Comparison of ENCODE assay signal across 1 cellular context in the genomic region with DNA sequence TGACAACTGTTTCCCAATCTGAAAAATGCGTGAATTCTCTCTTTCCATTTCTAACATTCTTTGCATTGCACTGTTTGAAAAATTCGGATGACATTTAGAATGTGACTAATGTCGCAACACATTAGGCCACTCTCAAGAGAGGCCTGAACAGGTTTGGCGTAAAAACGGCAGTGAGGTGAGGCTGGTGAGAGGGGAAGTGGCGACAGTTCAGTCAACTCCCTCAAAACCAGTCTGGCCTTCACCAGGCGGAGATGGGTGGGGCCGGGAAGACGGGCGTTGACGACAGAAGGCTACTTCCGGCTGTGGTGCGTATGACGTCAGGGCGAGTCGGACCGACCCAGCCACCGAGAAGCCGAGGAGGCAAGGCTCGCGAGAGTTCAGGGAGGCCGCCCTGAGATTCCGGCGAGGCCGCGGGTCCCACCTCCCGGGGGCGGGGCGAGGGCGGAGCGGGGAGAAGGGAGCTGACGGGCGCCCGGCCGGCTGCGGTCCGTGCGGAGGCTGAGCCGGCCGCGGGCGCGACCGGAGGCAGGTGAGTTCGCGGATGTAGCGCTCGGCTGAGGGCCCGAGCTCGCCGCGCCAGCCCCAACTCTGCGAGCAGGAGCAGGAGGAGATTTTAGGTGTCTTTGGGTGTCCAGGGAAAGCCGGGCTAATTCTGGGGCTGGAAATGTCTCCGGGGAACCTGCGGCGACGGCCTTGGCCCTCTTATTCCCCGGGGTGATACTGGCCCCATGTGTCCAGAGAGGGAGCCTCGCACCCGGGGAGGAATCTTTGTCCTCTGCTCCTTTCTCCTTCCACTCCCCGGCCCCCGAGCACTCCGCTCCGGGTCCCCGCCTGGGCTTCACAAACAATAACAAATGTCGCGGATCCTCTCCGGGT.
A peak's percentile ranks its signal among the peaks of the same experiment; 100 is the strongest.
TF ChIP-seq lines count a peak whose summit lies in the region.

Gene STK38L, plus strand, starts transcription at position 483 of the 876 bp plus-strand sequence. CDS start 53,435 bp downstream, outside the sequence.

TF ChIP-seq in K562, 482 proteins besides CTCF, POLR2A, EP300 and RAD21 (continued from another document and continues in another):
- TF ChIP-seq, protein P1, sequence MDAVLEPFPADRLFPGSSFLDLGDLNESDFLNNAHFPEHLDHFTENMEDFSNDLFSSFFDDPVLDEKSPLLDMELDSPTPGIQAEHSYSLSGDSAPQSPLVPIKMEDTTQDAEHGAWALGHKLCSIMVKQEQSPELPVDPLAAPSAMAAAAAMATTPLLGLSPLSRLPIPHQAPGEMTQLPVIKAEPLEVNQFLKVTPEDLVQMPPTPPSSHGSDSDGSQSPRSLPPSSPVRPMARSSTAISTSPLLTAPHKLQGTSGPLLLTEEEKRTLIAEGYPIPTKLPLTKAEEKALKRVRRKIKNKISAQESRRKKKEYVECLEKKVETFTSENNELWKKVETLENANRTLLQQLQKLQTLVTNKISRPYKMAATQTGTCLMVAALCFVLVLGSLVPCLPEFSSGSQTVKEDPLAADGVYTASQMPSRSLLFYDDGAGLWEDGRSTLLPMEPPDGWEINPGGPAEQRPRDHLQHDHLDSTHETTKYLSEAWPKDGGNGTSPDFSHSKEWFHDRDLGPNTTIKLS (IDR thresholded peaks at IDR 0.05; ENCODE audit: borderline replicate concordance, low read depth), result peak; percentile 65; the same call in 1 of the 2 replicates
- no peak for TF ChIP-seq TCF7L2 (IDR thresholded peaks at IDR 0.05; ENCODE audit: low read depth, low read length)
- peak in 1 of 2 experiments; percentile 70; a peak in 2 of 4 replicates for TF ChIP-seq TBL1XR1 (IDR thresholded peaks at IDR 0.05; ENCODE audit: low read length in 2 of 2)
- no peak for TF ChIP-seq FOXK1 (CRISPR knock-in tag; IDR thresholded peaks at IDR 0.05; ENCODE audit: borderline replicate concordance)
- TF ChIP-seq ZNF57 (CRISPR knock-in tag; IDR thresholded peaks at IDR 0.05), result no peak
- TF ChIP-seq NR3C1 (CRISPR knock-in tag; IDR thresholded peaks at IDR 0.05), result no peak
- TF ChIP-seq ATF7 (IDR thresholded peaks at IDR 0.05), result peak; percentile 98
- TF ChIP-seq CXXC5 (CRISPR knock-in tag; IDR thresholded peaks at IDR 0.05), result peak; percentile 75
- TF ChIP-seq RNF2 (IDR thresholded peaks at IDR 0.05), result no peak
- peak; percentile 99 for TF ChIP-seq CREM (IDR thresholded peaks at IDR 0.05; ENCODE audit: low read depth)
- no peak; the same call in 1 of the 2 replicates for TF ChIP-seq ZNF766 (CRISPR knock-in tag; conservative IDR thresholded peaks at IDR 0.05)
- TF ChIP-seq SRSF1 (IDR thresholded peaks at IDR 0.05; ENCODE audit: low read depth, low read length), result no peak
- no peak for TF ChIP-seq HDAC6 (IDR thresholded peaks at IDR 0.05; ENCODE audit: low read depth, low read length)
- no peak for TF ChIP-seq TFAM (CRISPR knock-in tag; conservative IDR thresholded peaks at IDR 0.05)
- 0 out of 2 replicates have a peak, but pooled peaks have one; percentile 45 for TF ChIP-seq ERF (CRISPR knock-in tag; IDR thresholded peaks at IDR 0.05)
- no peak for TF ChIP-seq GMEB1 (CRISPR knock-in tag; IDR thresholded peaks at IDR 0.05)
- TF ChIP-seq HNRNPLL (IDR thresholded peaks at IDR 0.05; ENCODE audit: low read depth, low read length, poor library complexity, severe bottlenecking), result peak; percentile 78
- no peak for TF ChIP-seq KLF13 (tag; IDR thresholded peaks at IDR 0.05; ENCODE audit: borderline replicate concordance, low read depth)
- no peak for TF ChIP-seq ARNT (IDR thresholded peaks at IDR 0.05)
- peak; percentile 97 for TF ChIP-seq CHD2 (IDR thresholded peaks at IDR 0.05; ENCODE audit: low read depth, low read length)
- TF ChIP-seq SIN3B (IDR thresholded peaks at IDR 0.05; ENCODE audit: low read depth), result no peak
- TF ChIP-seq, protein P2, sequence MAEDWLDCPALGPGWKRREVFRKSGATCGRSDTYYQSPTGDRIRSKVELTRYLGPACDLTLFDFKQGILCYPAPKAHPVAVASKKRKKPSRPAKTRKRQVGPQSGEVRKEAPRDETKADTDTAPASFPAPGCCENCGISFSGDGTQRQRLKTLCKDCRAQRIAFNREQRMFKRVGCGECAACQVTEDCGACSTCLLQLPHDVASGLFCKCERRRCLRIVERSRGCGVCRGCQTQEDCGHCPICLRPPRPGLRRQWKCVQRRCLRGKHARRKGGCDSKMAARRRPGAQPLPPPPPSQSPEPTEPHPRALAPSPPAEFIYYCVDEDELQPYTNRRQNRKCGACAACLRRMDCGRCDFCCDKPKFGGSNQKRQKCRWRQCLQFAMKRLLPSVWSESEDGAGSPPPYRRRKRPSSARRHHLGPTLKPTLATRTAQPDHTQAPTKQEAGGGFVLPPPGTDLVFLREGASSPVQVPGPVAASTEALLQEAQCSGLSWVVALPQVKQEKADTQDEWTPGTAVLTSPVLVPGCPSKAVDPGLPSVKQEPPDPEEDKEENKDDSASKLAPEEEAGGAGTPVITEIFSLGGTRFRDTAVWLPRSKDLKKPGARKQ (CRISPR knock-in tag; IDR thresholded peaks at IDR 0.05), result peak; percentile 60; the same call in 1 of the 2 replicates
- TF ChIP-seq PTTG1 (tag; IDR thresholded peaks at IDR 0.05; ENCODE audit: low read depth), result no peak
- 0 out of 2 replicates have a peak, but pooled peaks have one; percentile 29 for TF ChIP-seq POLR2AphosphoS5 (IDR thresholded peaks at IDR 0.05; ENCODE audit: control insufficient read depth, insufficient read depth, low read depth, low read length)
- no peak for TF ChIP-seq TAL1 (IDR thresholded peaks at IDR 0.05)
- TF ChIP-seq FUS (optimal IDR thresholded peaks at IDR 0.05; ENCODE audit: low read depth, low read length), result no peak
- TF ChIP-seq ELK3 (CRISPR knock-in tag; IDR thresholded peaks at IDR 0.05), result no peak
- TF ChIP-seq, protein P3, sequence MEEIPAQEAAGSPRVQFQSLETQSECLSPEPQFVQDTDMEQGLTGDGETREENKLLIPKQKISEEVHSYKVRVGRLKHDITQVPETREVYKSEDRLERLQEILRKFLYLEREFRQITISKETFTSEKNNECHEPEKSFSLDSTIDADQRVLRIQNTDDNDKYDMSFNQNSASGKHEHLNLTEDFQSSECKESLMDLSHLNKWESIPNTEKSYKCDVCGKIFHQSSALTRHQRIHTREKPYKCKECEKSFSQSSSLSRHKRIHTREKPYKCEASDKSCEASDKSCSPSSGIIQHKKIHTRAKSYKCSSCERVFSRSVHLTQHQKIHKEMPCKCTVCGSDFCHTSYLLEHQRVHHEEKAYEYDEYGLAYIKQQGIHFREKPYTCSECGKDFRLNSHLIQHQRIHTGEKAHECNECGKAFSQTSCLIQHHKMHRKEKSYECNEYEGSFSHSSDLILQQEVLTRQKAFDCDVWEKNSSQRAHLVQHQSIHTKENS (CRISPR knock-in tag; IDR thresholded peaks at IDR 0.05), result no peak
- no peak for TF ChIP-seq RFX7 (CRISPR knock-in tag; IDR thresholded peaks at IDR 0.05)
- peak; percentile 92; the same call in 1 of the 2 replicates for TF ChIP-seq CBX1 (IDR thresholded peaks at IDR 0.05; ENCODE audit: low read depth)
- TF ChIP-seq ZNF143 (CRISPR knock-in tag; IDR thresholded peaks at IDR 0.05), result no peak
- TF ChIP-seq, protein P4, sequence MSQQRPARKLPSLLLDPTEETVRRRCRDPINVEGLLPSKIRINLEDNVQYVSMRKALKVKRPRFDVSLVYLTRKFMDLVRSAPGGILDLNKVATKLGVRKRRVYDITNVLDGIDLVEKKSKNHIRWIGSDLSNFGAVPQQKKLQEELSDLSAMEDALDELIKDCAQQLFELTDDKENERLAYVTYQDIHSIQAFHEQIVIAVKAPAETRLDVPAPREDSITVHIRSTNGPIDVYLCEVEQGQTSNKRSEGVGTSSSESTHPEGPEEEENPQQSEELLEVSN (IDR thresholded peaks at IDR 0.05; ENCODE audit: borderline replicate concordance in 1 of 2, extremely low read depth in 1 of 2, insufficient read depth in 1 of 2, insufficient read length in 1 of 2, low read depth in 1 of 2, low read length in 1 of 2, poor library complexity in 1 of 2, severe bottlenecking in 1 of 2), result peak; percentile 36 to 42
- TF ChIP-seq HMG20A (CRISPR knock-in tag; conservative IDR thresholded peaks at IDR 0.05), result no peak
- TF ChIP-seq CC2D1A (IDR thresholded peaks at IDR 0.05), result peak; percentile 83
- peak in 1 of 2 experiments; percentile 56; a peak in 1 of 4 replicates for TF ChIP-seq SRF (CRISPR knock-in tag; IDR thresholded peaks at IDR 0.05)
- TF ChIP-seq SETDB1 (IDR thresholded peaks at IDR 0.05; ENCODE audit: low read length), result no peak
- peak; percentile 21; the same call in 1 of the 2 replicates for TF ChIP-seq FOXM1 (IDR thresholded peaks at IDR 0.05; ENCODE audit: low read depth)
- no peak for TF ChIP-seq FOXM1 (CRISPR knock-in tag; IDR thresholded peaks at IDR 0.05; ENCODE audit: low read depth)
- no peak for TF ChIP-seq HLTF (IDR thresholded peaks at IDR 0.05)
- peak; percentile 98 for TF ChIP-seq GABPB1 (CRISPR knock-in tag; IDR thresholded peaks at IDR 0.05)
- TF ChIP-seq, protein P5, sequence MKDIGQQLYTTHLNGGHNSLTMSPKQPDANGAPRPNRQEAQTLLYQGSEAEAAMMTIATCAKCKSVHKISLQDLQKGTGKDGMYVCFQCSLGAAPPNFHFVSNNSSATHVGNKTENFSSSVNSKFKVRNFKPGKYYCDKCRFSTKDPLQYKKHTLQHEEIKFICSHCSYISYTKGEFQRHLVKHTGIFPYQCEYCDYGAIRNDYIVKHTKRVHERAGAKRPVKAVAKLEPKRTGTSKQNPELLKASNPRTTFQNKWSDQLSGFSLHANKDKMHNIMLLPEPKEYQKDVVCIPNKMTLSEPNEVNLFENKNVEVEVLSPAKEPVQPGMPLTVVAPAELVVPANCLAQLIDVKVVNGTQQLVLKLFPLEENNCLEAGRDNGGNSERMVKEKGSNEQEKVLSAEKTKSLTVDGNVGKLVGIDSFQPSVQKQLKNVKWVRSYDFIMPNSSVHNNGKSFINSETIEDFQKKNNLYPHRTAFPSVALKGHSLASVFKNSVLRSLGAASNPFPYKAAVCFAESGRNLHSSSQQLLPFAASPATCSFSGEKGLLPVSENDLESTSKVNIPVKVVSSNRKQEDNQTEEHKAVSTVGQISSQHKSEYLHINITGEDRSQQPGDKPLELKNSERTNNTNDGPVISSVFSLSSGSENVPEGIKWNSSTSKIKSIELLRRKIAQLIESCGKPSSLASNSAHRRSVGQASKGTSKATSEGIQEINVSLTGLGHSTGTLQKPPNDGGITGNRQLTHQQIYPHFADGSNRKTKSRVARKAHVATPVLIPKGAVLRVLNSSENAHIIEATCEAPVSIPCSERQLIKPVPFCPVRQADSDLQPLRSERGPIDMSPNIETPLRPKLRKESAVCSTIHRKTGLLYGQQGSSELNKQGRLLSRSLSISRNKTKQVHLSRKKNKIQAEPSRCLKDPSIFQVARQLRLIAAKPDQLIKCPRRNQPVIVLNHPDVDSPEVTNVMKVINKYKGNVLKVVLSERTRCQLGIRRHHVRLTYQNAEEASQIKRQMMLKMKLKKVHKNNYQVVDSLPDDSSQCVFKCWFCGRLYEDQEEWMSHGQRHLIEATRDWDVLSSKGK (CRISPR knock-in tag; IDR thresholded peaks at IDR 0.05), result no peak
- peak; percentile 85 for TF ChIP-seq POLR2H (tag; IDR thresholded peaks at IDR 0.05; ENCODE audit: low read depth)
- peak; percentile 64; the same call in 1 of the 2 replicates for TF ChIP-seq ETV5 (CRISPR knock-in tag; IDR thresholded peaks at IDR 0.05; ENCODE audit: low read depth)
- TF ChIP-seq HINFP (tag; conservative IDR thresholded peaks at IDR 0.05; ENCODE audit: low read depth), result no peak
- TF ChIP-seq, protein P6, sequence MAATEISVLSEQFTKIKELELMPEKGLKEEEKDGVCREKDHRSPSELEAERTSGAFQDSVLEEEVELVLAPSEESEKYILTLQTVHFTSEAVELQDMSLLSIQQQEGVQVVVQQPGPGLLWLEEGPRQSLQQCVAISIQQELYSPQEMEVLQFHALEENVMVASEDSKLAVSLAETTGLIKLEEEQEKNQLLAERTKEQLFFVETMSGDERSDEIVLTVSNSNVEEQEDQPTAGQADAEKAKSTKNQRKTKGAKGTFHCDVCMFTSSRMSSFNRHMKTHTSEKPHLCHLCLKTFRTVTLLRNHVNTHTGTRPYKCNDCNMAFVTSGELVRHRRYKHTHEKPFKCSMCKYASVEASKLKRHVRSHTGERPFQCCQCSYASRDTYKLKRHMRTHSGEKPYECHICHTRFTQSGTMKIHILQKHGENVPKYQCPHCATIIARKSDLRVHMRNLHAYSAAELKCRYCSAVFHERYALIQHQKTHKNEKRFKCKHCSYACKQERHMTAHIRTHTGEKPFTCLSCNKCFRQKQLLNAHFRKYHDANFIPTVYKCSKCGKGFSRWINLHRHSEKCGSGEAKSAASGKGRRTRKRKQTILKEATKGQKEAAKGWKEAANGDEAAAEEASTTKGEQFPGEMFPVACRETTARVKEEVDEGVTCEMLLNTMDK (IDR thresholded peaks at IDR 0.05; ENCODE audit: borderline replicate concordance, insufficient read depth, low read depth, low read length, poor library complexity, severe bottlenecking), result no peak
- TF ChIP-seq GABPB2 (CRISPR knock-in tag; conservative IDR thresholded peaks at IDR 0.05), result no peak
- no peak for TF ChIP-seq LEF1 (IDR thresholded peaks at IDR 0.05)
- TF ChIP-seq SAFB (IDR thresholded peaks at IDR 0.05; ENCODE audit: borderline replicate concordance, low read depth, low read length), result no peak
